ENCODE assay signal across 9 cellular contexts in genomic region chr19:17404621-17405249, GRCh38. TPM values are rescaled to one million over a fixed set of nuclear protein-coding genes. Genes with fewer than 3 reads are reported as not detected.
DNase-seq lines count a peak whose midpoint lies in the region; ATAC-seq and TF ChIP-seq lines count a peak whose summit lies in the region.
"Had no signal": no experiment of that assay in that cellular context is flagged by ENCODE, and none has a peak within 500 bp of the region (broad histone marks: within the 10 kb centered on the region; RNA-seq: fewer than 3 reads in every experiment).

No MANE protein-coding gene starts in this region.

- no peaks in the 10 kb centered on the region for H3K79me2 ChIP-seq in trophoblast cell (ENCODE audit: control insufficient read depth, insufficient read depth, low read length, poor library complexity)

- H3K9me3 ChIP-seq in Caco-2 = no peaks in the 10 kb centered on the region
- no peaks in the 10 kb centered on the region for H3K9me3 ChIP-seq in adrenal gland (replicated peaks in 1 of 3)
- H3K9me3 ChIP-seq in muscle layer of duodenum (ENCODE audit: control insufficient read depth in 1 of 2, low read length in 2 of 2) = no peaks in the 10 kb centered on the region
- peaks cover 3% of the 10 kb centered on the region for H3K9me3 ChIP-seq in trophoblast cell (ENCODE audit: insufficient read depth, low read depth, low read length)
- H3K9me3 ChIP-seq: SJSA1 had no signal

- CTCF ChIA-PET in Caco-2 (lab: Charles Lee) = interaction anchor here (0.7 to 1.2 kb wide), 3 partner anchors 15 to 112 kb away, joined by 3 to 6 read pairs (median 4); partner anchors contain the start of gene MVB12A

- peaks cover 2% of the 10 kb centered on the region; the same call in 1 of the 2 replicates for H3K36me3 ChIP-seq in Caco-2 (ENCODE audit: control insufficient read depth, insufficient read depth, low read length)
- peaks cover 0 to 29% of the 10 kb centered on the region in 2 donors for H3K36me3 ChIP-seq in adrenal gland (replicated peaks in 1 of 2)
- H3K36me3 ChIP-seq in muscle layer of duodenum (ENCODE audit: control insufficient read depth in 1 of 2, insufficient read depth in 2 of 2, low read length in 2 of 2) = no peaks in the 10 kb centered on the region
- no peaks in the 10 kb centered on the region for H3K36me3 ChIP-seq in trophoblast cell (ENCODE audit: control insufficient read depth in 1 of 2, insufficient read depth in 2 of 2, low read length in 2 of 2)
- H3K36me3 ChIP-seq: SJSA1 had no signal

- H3K4me3 ChIP-seq in Caco-2 (ENCODE audit: low read depth, low read length) = peak overlapping the region; percentile 42
- peak overlapping the region; percentile 9 to 72 (median 30) for H3K4me3 ChIP-seq in adrenal gland
- peak overlapping the region; percentile 56 to 69 for H3K4me3 ChIP-seq in muscle layer of duodenum (ENCODE audit: low read depth in 1 of 2, low read length in 2 of 2)
- H3K4me3 ChIP-seq in foreskin fibroblast (ENCODE audit: low read depth in 1 of 2, low read length in 2 of 2) = no peak overlapping the region
- no peak overlapping the region for H3K4me3 ChIP-seq in trophoblast cell (ENCODE audit: low read depth, low read length)
- H3K4me3 ChIP-seq: SJSA1 had no signal

- 26 to 50% (median 31%) methylated on average over 6 to 7 of the region's 7 CpGs for WGBS in adrenal gland, 4 donors
- no CpG with 5 or more reads among the region's 7 CpGs for WGBS in trophoblast cell (ENCODE audit: extremely low coverage, insufficient coverage, insufficient read length)

- peak; percentile 1 for ATAC-seq in HG02798 (IDR thresholded peaks at IDR 0.05; ENCODE audit: poor library complexity, unreplicated experiment)
- no peak for ATAC-seq in GM18511 (IDR thresholded peaks at IDR 0.05; ENCODE audit: unreplicated experiment)

- DNase-seq in Caco-2 = no peak
- DNase-seq in adrenal gland = no peak
- no peak for DNase-seq in foreskin fibroblast
- no peak for DNase-seq in NCI-H524 treated with DMSO at 0.1 percent for 48 hours (lab: John Stamatoyannopoulos, UW)
- no peak for DNase-seq in trophoblast cell

- H3K36me3 Mint-ChIP-seq in Caco-2 (ENCODE audit: insufficient read depth, unreplicated experiment) = peaks cover 21% of the 10 kb centered on the region

- H3K27me3 ChIP-seq in Caco-2 (replicated peaks; ENCODE audit: control insufficient read depth, insufficient read depth, low read length) (no peaks in the 10 kb centered on the region), adrenal gland (no peaks in the 10 kb centered on the region), muscle layer of duodenum (ENCODE audit: low read depth, low read length) (no peaks in the 10 kb centered on the region), trophoblast cell (ENCODE audit: insufficient read depth, low read length) (no peaks in the 10 kb centered on the region)
- H3K27me3 ChIP-seq: SJSA1 had no signal

- no peak overlapping the region for H3K14ac ChIP-seq in trophoblast cell (ENCODE audit: low read length)

- H3K27ac Mint-ChIP-seq in Caco-2 (ENCODE audit: unreplicated experiment) = peak overlapping the region; percentile 10

- peaks cover 10% of the 10 kb centered on the region for H3K4me1 Mint-ChIP-seq in Caco-2 (ENCODE audit: low read depth, unreplicated experiment)

- H3K27me3 Mint-ChIP-seq in Caco-2 (ENCODE audit: insufficient read depth, unreplicated experiment) = no peaks in the 10 kb centered on the region

- H3K4me1 ChIP-seq in Caco-2 (peaks cover 13% of the 10 kb centered on the region), adrenal gland (replicated peaks in 1 of 2) (peaks cover 41 to 45% of the 10 kb centered on the region in 2 donors), muscle layer of duodenum (ENCODE audit: control insufficient read depth in 1 of 2, insufficient read depth in 2 of 2, low read length in 2 of 2) (peaks cover 0 to 11% of the 10 kb centered on the region in 2 donors), trophoblast cell (ENCODE audit: control insufficient read depth in 1 of 2, insufficient read depth in 2 of 2, low read length in 2 of 2) (peaks cover 11 to 12% of the 10 kb centered on the region in 2 experiments)

- BruUV-seq in Caco-2 (replicated peaks; lab: Mats Ljungman, UMichigan) = no TSS peak

- H3K9ac ChIP-seq in trophoblast cell (ENCODE audit: low read length) = no peak overlapping the region

- no peak overlapping the region for H2AK5ac ChIP-seq in trophoblast cell (ENCODE audit: low read length)

- H3K4me3 Mint-ChIP-seq in Caco-2 (ENCODE audit: unreplicated experiment) = peak overlapping the region; percentile 76

- H4K91ac ChIP-seq in trophoblast cell (ENCODE audit: low read depth, low read length) = no peak overlapping the region

- H3K4ac ChIP-seq in trophoblast cell (ENCODE audit: low read depth, low read length) = no peak overlapping the region

- H3K23ac ChIP-seq in trophoblast cell (ENCODE audit: low read length) = no peak overlapping the region

- no peak for TF ChIP-seq CTCF in Caco-2 (IDR thresholded peaks at IDR 0.05; ENCODE audit: insufficient read depth in 1 of 2, low read depth in 1 of 2, low read length in 1 of 2, severe bottlenecking in 1 of 2, unreplicated experiment in 1 of 2)
- TF ChIP-seq CTCF in adrenal gland (IDR thresholded peaks at IDR 0.05) = no peak
- no peak for TF ChIP-seq CTCF in foreskin fibroblast (IDR thresholded peaks at IDR 0.05; ENCODE audit: low read depth, low read length)

- TF ChIP-seq POLR2A in adrenal gland (IDR thresholded peaks at IDR 0.05) = no peak

- no peak overlapping the region for H4K8ac ChIP-seq in trophoblast cell (ENCODE audit: low read depth, low read length)

- no peak overlapping the region for H2AFZ ChIP-seq in trophoblast cell (ENCODE audit: insufficient read depth, low read length, poor library complexity)

- H3K9me3 Mint-ChIP-seq in Caco-2 (ENCODE audit: unreplicated experiment) = no peaks in the 10 kb centered on the region

- no peak overlapping the region for H2BK12ac ChIP-seq in trophoblast cell (ENCODE audit: low read length)

- H3K27ac ChIP-seq in adrenal gland (peak overlapping the region; percentile 77 to 93 (median 86)), muscle layer of duodenum (ENCODE audit: low read length) (peak overlapping the region; percentile 82), trophoblast cell (ENCODE audit: low read depth, low read length) (no peak overlapping the region)
- H3K27ac ChIP-seq: SJSA1 had no signal

- POLR2A ChIA-PET in Caco-2 (lab: Charles Lee) = interaction anchor here (0.5 to 1.5 kb wide), 5 partner anchors 15 to 888 kb away, joined by 3 to 15 read pairs (median 6); partner anchors contain the start of gene MVB12A

- H2BK5ac ChIP-seq in trophoblast cell (ENCODE audit: low read depth, low read length, poor library complexity) = no peak overlapping the region

- intact Hi-C loops in Caco-2 (cut with micrococcal nuclease; ENCODE audit: unreplicated experiment) = no loop called here
- intact Hi-C loops in adrenal gland (cut with DNase I) = no loop called here

- H3K4me2 ChIP-seq in trophoblast cell (ENCODE audit: low read length) = no peak overlapping the region

- no peaks in the 10 kb centered on the region for H3K79me1 ChIP-seq in trophoblast cell (ENCODE audit: low read length)

- H4K12ac ChIP-seq in trophoblast cell (ENCODE audit: low read depth, low read length) = no peak overlapping the region

- no peak overlapping the region for H3K18ac ChIP-seq in trophoblast cell (ENCODE audit: low read length)

- no peak overlapping the region for H2BK120ac ChIP-seq in trophoblast cell (ENCODE audit: insufficient read depth, low read length, poor library complexity)

RNA-seq across cellular contexts. Expression of gene BST2, which starts 0.7 kb away (rescaled TPM):
- total RNA-seq in Caco-2 (2022) (94.3 and 98.4 TPM in 2 replicates), adrenal gland (100 to 1,000 TPM; 395 to 940 (median 736) TPM)
- 100 to 1,000 TPM; 159 to 304 (median 271) TPM for polyA plus RNA-seq in adrenal gland
- polyA plus RNA-seq in trophoblast cell (2013) = 0.72 and 0.79 TPM in 2 replicates

RNA-seq across cellular contexts. Expression of gene CCDC194, which starts 10.7 kb away (rescaled TPM):
- total RNA-seq in Caco-2 (2022) (1.0 and 1.3 TPM in 2 replicates), adrenal gland (1 to 10 TPM in 5 of 8 donors, under 1 TPM in 1, not detected in 2; 0.49 to 5.6 (median 2.8) TPM)
- 1 to 10 TPM; 1.1 to 3.0 (median 1.3) TPM for polyA plus RNA-seq in adrenal gland
- not detected in 2 replicates for polyA plus RNA-seq in trophoblast cell (2013)
- total RNA-seq: SJSA1 had no signal

RNA-seq across cellular contexts. Expression of gene MVB12A, which starts 15.1 kb away (rescaled TPM):
- total RNA-seq in Caco-2 (2022) = 36.7 and 37.6 TPM in 2 replicates
- total RNA-seq in adrenal gland = 100 to 1,000 TPM in 5 of 8 donors, 10 to 100 TPM in 3; 53.3 to 162 (median 105) TPM
- polyA plus RNA-seq in adrenal gland = 100 to 1,000 TPM in 2 of 3 donors, 10 to 100 TPM in 1; 17.4 to 142 (median 132) TPM
- 44.4 and 46.3 TPM in 2 replicates for polyA plus RNA-seq in trophoblast cell (2013)

RNA-seq across cellular contexts. Expression of gene PLVAP, which starts 27.6 kb away (rescaled TPM):
- not detected in 2 replicates for total RNA-seq in Caco-2 (2022)
- total RNA-seq in adrenal gland = 100 to 1,000 TPM in 3 of 8 donors, 10 to 100 TPM in 5; 63.4 to 140 (median 84.0) TPM
- polyA plus RNA-seq in adrenal gland = 100 to 1,000 TPM in 2 of 3 donors, 10 to 100 TPM in 1; 40.9 to 381 (median 127) TPM
- 0.01 and 0.04 TPM in 2 replicates for polyA plus RNA-seq in trophoblast cell (2013)
- total RNA-seq: SJSA1 had no signal

RNA-seq across cellular contexts. Expression of gene TMEM221, which starts 43.7 kb away (rescaled TPM):
- total RNA-seq in Caco-2 (2022) (0.37 TPM in 1 of 2 replicates, not detected in the other), adrenal gland (1 to 10 TPM in 7 of 8 donors, under 1 TPM in 1; 0.26 to 8.7 (median 5.7) TPM)
- 1 to 10 TPM in 2 of 3 donors, under 1 TPM in 1; 0.77 to 2.8 (median 1.9) TPM for polyA plus RNA-seq in adrenal gland
- 0.07 TPM in 2 replicates for polyA plus RNA-seq in trophoblast cell (2013)
- total RNA-seq: SJSA1 had no signal

Comparison
In these comparisons a context has a peak if more than half of its experiments do, and no peak if none do; other contexts are left out.
1. H3K4me3 ChIP-seq: peak in Caco-2 (single experiment), adrenal gland (4 of 4) and muscle layer of duodenum (2 of 2); none in foreskin fibroblast (0 of 2) and trophoblast cell (single experiment).